ENCODE assay signal across 1 cellular context in genomic region chr13:73972503-73972902, GRCh38.
TF ChIP-seq lines count a peak whose summit lies in the region.

No MANE protein-coding gene starts in this region.

TF ChIP-seq in HepG2, 621 proteins besides CTCF, POLR2A, EP300 and RAD21 (continued from another document and continues in another):
- TF ChIP-seq SSRP1 (CRISPR knock-in tag; IDR thresholded peaks at IDR 0.05) (no peak), GMEB1 (CRISPR knock-in tag; IDR thresholded peaks at IDR 0.05; ENCODE audit: borderline replicate concordance) (no peak), PITX1 (CRISPR knock-in tag; IDR thresholded peaks at IDR 0.05) (0 out of 2 replicates have a peak, but pooled peaks have one; percentile 34), ZNF576 (CRISPR knock-in tag; IDR thresholded peaks at IDR 0.05) (no peak), STAT5B (CRISPR knock-in tag; IDR thresholded peaks at IDR 0.05) (no peak), MXI1 (IDR thresholded peaks at IDR 0.05; ENCODE audit: borderline replicate concordance, low read depth, low read length) (no peak), CSRNP1 (CRISPR knock-in tag; IDR thresholded peaks at IDR 0.05) (no peak), FLYWCH1 (CRISPR knock-in tag; IDR thresholded peaks at IDR 0.05) (no peak), ZNF160 (CRISPR knock-in tag; IDR thresholded peaks at IDR 0.05) (no peak), CREBL2 (CRISPR knock-in tag; IDR thresholded peaks at IDR 0.05; ENCODE audit: borderline replicate concordance) (no peak), ONECUT2 (CRISPR knock-in tag; IDR thresholded peaks at IDR 0.05) (peak; percentile 93), GFI1 (CRISPR knock-in tag; IDR thresholded peaks at IDR 0.05; ENCODE audit: borderline replicate concordance) (peak; percentile 81), ZNF549 (CRISPR knock-in tag; IDR thresholded peaks at IDR 0.05) (no peak), ZNF235 (CRISPR knock-in tag; IDR thresholded peaks at IDR 0.05; ENCODE audit: borderline replicate concordance) (no peak), ARNT2 (CRISPR knock-in tag; IDR thresholded peaks at IDR 0.05; ENCODE audit: low read depth) (no peak), ZNF878 (CRISPR knock-in tag; IDR thresholded peaks at IDR 0.05) (no peak), HDAC1 (CRISPR knock-in tag; IDR thresholded peaks at IDR 0.05) (peak; percentile 34; the same call in 1 of the 2 replicates), TCF7 (IDR thresholded peaks at IDR 0.05; ENCODE audit: low read depth) (peak; percentile 65), JUN (CRISPR knock-in tag; IDR thresholded peaks at IDR 0.05) (no peak), ZNF577 (CRISPR knock-in tag; IDR thresholded peaks at IDR 0.05; ENCODE audit: borderline replicate concordance, low read depth) (no peak), REPIN1 (CRISPR knock-in tag; IDR thresholded peaks at IDR 0.05; ENCODE audit: borderline replicate concordance, low read depth) (no peak), ARID5B (CRISPR knock-in tag; IDR thresholded peaks at IDR 0.05) (peak; percentile 47; the same call in 1 of the 2 replicates), SP1 (IDR thresholded peaks at IDR 0.05) (no peak), SP1 (CRISPR knock-in tag; IDR thresholded peaks at IDR 0.05) (no peak), ZNF280B (CRISPR knock-in tag; IDR thresholded peaks at IDR 0.05; ENCODE audit: borderline replicate concordance) (no peak), FOXM1 (CRISPR knock-in tag; IDR thresholded peaks at IDR 0.05) (no peak), ZNF589 (CRISPR knock-in tag; conservative IDR thresholded peaks at IDR 0.05) (no peak), ZBED4 (CRISPR knock-in tag; IDR thresholded peaks at IDR 0.05; ENCODE audit: borderline replicate concordance) (no peak), ZBTB25 (CRISPR knock-in tag; IDR thresholded peaks at IDR 0.05) (no peak), PAXIP1 (CRISPR knock-in tag; conservative IDR thresholded peaks at IDR 0.05) (peak; percentile 61), ESRRA (CRISPR knock-in tag; IDR thresholded peaks at IDR 0.05; ENCODE audit: low read depth) (no peak), SALL1 (CRISPR knock-in tag; IDR thresholded peaks at IDR 0.05) (peak; percentile 85), HNF4A (CRISPR knock-in tag; IDR thresholded peaks at IDR 0.05) (peak; percentile 59), SRF (IDR thresholded peaks at IDR 0.05; ENCODE audit: low read depth, low read length) (no peak), E2F2 (CRISPR knock-in tag; IDR thresholded peaks at IDR 0.05; ENCODE audit: borderline replicate concordance) (no peak), CERS6 (CRISPR knock-in tag; IDR thresholded peaks at IDR 0.05) (no peak), NFIC (IDR thresholded peaks at IDR 0.05; ENCODE audit: low read length) (peak; percentile 50; the same call in 1 of the 2 replicates), NR2F1 (CRISPR knock-in tag; IDR thresholded peaks at IDR 0.05) (peak; percentile 36 to 71; a peak in 1 of 4 replicates)
